In the genomic region with DNA sequence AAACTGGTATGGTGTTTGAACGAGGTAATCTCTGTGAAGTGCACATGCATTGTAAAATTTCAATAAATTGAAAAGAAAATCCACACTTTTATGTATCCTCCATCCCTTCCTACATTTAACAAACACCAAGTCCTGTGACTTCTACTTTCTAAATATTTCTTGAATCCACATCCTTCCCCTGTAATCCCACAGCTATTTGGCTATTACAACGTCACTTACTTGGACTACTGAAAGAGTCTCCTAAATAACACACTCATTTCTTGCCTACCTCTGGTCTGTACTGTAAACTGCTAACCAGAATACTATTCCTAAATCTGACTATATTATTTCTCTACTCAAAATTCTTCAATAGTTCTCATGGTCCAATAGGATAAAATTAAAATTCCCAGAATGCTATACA, we compare ENCODE assay signal across 23 cellular contexts.
"Had no signal": no experiment of that assay in that cellular context is flagged by ENCODE, and none has a peak within 500 bp of the region (broad histone marks: within the 10 kb centered on the region; RNA-seq: fewer than 3 reads in every experiment).

No MANE protein-coding gene starts in this region.

- H3K36me3 Mint-ChIP-seq: immature natural killer cell; naive thymus-derived CD8-positive, alpha-beta T cell had no signal

- H3K27ac Mint-ChIP-seq: immature natural killer cell; naive thymus-derived CD8-positive, alpha-beta T cell; nephron progenitor cell; stimulated activated naive B cell treated with anti-CD40 and anti-IgM and Interleukin-4, amounts not matched to agents 10 μg/mL and 1 μg/mL and 100 μg/mL, for 72 hours; stimulated activated naive CD8-positive, alpha-beta T cell treated with anti-CD3 and anti-CD28 coated beads, Interleukin-15, Interleukin-2, amounts not matched to agents 100 ng/mL and 50 ng/mL, for 24 hours had no signal

- H3K4me1 Mint-ChIP-seq: immature natural killer cell; naive thymus-derived CD8-positive, alpha-beta T cell; nephron progenitor cell; stimulated activated naive B cell treated with anti-CD40 and anti-IgM and Interleukin-4, amounts not matched to agents 10 μg/mL and 1 μg/mL and 100 μg/mL, for 72 hours had no signal

- FAIRE-seq: frontal cortex, keratinocyte had no signal

- H3K27me3 Mint-ChIP-seq: naive thymus-derived CD8-positive, alpha-beta T cell; stimulated activated naive B cell treated with anti-CD40 and anti-IgM and Interleukin-4, amounts not matched to agents 10 μg/mL and 1 μg/mL and 100 μg/mL, for 72 hours; stimulated activated naive CD8-positive, alpha-beta T cell treated with anti-CD3 and anti-CD28 coated beads, Interleukin-15, Interleukin-2, amounts not matched to agents 100 ng/mL and 50 ng/mL, for 24 hours had no signal

- H3K9me3 ChIP-seq: lower lobe of right lung, ovary, psoas muscle, sigmoid colon, thoracic aorta, transverse colon had no signal

- H3K4me3 Mint-ChIP-seq: immature natural killer cell; naive thymus-derived CD8-positive, alpha-beta T cell; nephron progenitor cell; stimulated activated naive B cell treated with anti-CD40 and anti-IgM and Interleukin-4, amounts not matched to agents 10 μg/mL and 1 μg/mL and 100 μg/mL, for 72 hours; stimulated activated naive CD8-positive, alpha-beta T cell treated with anti-CD3 and anti-CD28 coated beads, Interleukin-15, Interleukin-2, amounts not matched to agents 100 ng/mL and 50 ng/mL, for 24 hours had no signal

- H3K27me3 ChIP-seq: dorsolateral prefrontal cortex, ovary, sigmoid colon, transverse colon had no signal

- H3K4me1 ChIP-seq: lower lobe of right lung, sigmoid colon, transverse colon had no signal

- DNase-seq: dorsolateral prefrontal cortex; effector CD4-positive, alpha-beta T cell; hypothalamus; immature natural killer cell; left ventricle myocardium superior; lower lobe of right lung; naive thymus-derived CD8-positive, alpha-beta T cell; nephron progenitor cell; nucleus accumbens; ovary; posterior cingulate gyrus; psoas muscle; right cardiac atrium; sigmoid colon; stimulated activated CD4-positive, alpha-beta T cell treated with anti-CD3 and anti-CD28 coated beads, Interleukin-15, amount 100 ng/mL, for 24 hours; stimulated activated CD4-positive, alpha-beta T cell treated with anti-CD3 and anti-CD28 coated beads, Interleukin-2, amount 100 ng/mL, for 48 hours; stimulated activated naive B cell treated with anti-CD40 and anti-IgM and Interleukin-4, amounts not matched to agents 10 μg/mL and 1 μg/mL and 100 μg/mL, for 72 hours; transverse colon had no signal

- H3K27ac ChIP-seq: dorsolateral prefrontal cortex, lower lobe of right lung, ovary, psoas muscle, sigmoid colon, skin epidermis, thoracic aorta, transverse colon had no signal

- H3K36me3 ChIP-seq: lower lobe of right lung, ovary, sigmoid colon, thoracic aorta, transverse colon had no signal

- ATAC-seq: left ventricle myocardium superior; lower lobe of right lung; naive thymus-derived CD8-positive, alpha-beta T cell; psoas muscle; right cardiac atrium; stimulated activated naive B cell treated with anti-CD40 and anti-IgM and Interleukin-4, amounts not matched to agents 10 μg/mL and 1 μg/mL and 100 μg/mL, for 72 hours had no signal

- H3K4me3 ChIP-seq: dorsolateral prefrontal cortex, lower lobe of right lung, ovary, psoas muscle, sigmoid colon, skin epidermis, thoracic aorta, transverse colon had no signal

- H3K9me3 Mint-ChIP-seq: stimulated activated naive CD8-positive, alpha-beta T cell treated with anti-CD3 and anti-CD28 coated beads, Interleukin-15, Interleukin-2, amounts not matched to agents 100 ng/mL and 50 ng/mL, for 24 hours had no signal
